15 cellular contexts compared by ENCODE assay signal in the genomic region with DNA sequence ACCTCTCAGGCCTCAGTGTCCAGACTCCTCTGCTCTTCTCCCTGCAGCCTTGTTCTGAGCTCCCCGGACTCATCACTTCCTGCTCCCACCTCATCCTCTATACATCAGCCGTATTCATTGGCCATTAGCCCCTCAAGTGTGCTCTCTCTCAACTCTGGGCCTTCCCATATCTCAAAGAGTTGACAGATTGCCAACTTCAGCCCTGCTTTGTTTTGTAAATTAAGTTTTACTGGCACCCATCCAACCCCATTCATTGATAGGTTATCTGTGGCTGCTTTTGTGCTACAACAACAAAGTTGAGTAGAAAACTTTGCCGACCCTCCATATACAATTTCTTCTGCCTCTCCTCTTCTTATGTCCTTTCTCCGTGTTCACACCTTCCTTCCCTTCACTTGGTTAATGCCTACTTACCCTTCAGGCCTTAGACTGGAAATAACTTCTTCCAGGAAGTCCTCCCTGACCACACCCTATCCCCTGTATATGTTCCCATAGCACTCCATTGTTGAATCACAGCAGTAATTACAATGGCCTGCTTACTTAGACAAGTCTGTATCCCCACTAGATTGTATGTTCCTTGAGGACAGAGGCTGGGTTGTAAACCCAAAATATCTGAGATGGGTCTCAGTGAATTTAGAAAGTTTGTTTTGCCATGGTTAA.
"Had no signal": no experiment of that assay in that cellular context is flagged by ENCODE, and none has a peak within 500 bp of the region (broad histone marks: within the 10 kb centered on the region; RNA-seq: fewer than 3 reads in every experiment).

No MANE protein-coding gene starts in this region.

- H3K4me3 Mint-ChIP-seq: activated CD4-positive, alpha-beta memory T cell treated with anti-CD3 and anti-CD28 coated beads for 36 hours; activated naive CD8-positive, alpha-beta T cell treated with anti-CD3 and anti-CD28 coated beads, Interleukin-2, amount 10 ng/mL, durations not matched to agents 7 days and 5 days; activated T-cell treated with anti-CD3 and anti-CD28 coated beads, Interleukin-2, amount 50 U/mL, for 4 hours; naive B cell had no signal

- H3K36me3 ChIP-seq: cardiac muscle cell, colonic mucosa, gastrocnemius medialis, neutrophil, uterus had no signal

- ATAC-seq: activated T-cell treated with anti-CD3 and anti-CD28 coated beads, Interleukin-2, amount 50 U/mL, for 4 hours; gastrocnemius medialis had no signal

- H3K27ac Mint-ChIP-seq: activated CD4-positive, alpha-beta memory T cell treated with anti-CD3 and anti-CD28 coated beads for 36 hours; activated naive CD8-positive, alpha-beta T cell treated with anti-CD3 and anti-CD28 coated beads, Interleukin-2, amount 10 ng/mL, durations not matched to agents 7 days and 5 days had no signal

- H3K9me3 Mint-ChIP-seq: activated CD4-positive, alpha-beta memory T cell treated with anti-CD3 and anti-CD28 coated beads for 36 hours; activated naive CD8-positive, alpha-beta T cell treated with anti-CD3 and anti-CD28 coated beads, Interleukin-2, amount 10 ng/mL, durations not matched to agents 7 days and 5 days; activated T-cell treated with anti-CD3 and anti-CD28 coated beads, Interleukin-2, amount 50 U/mL, for 4 hours; naive B cell had no signal

- H3K4me1 Mint-ChIP-seq: activated naive CD8-positive, alpha-beta T cell treated with anti-CD3 and anti-CD28 coated beads, Interleukin-2, amount 10 ng/mL, durations not matched to agents 7 days and 5 days; naive B cell had no signal

- H3K27me3 ChIP-seq: cardiac muscle cell, colonic mucosa, gastrocnemius medialis, neutrophil, uterus had no signal

- H3K4me3 ChIP-seq: cardiac muscle cell, colonic mucosa, gastrocnemius medialis, smooth muscle cell, uterus had no signal

- H3K36me3 Mint-ChIP-seq: activated CD4-positive, alpha-beta memory T cell treated with anti-CD3 and anti-CD28 coated beads for 36 hours; activated naive CD8-positive, alpha-beta T cell treated with anti-CD3 and anti-CD28 coated beads, Interleukin-2, amount 10 ng/mL, durations not matched to agents 7 days and 5 days; naive B cell had no signal

- H3K4me2 ChIP-seq: smooth muscle cell had no signal

- H3K4me1 ChIP-seq: colonic mucosa, gastrocnemius medialis had no signal

- H3K27ac ChIP-seq: cardiac muscle cell, colonic mucosa, gastrocnemius medialis, neutrophil, uterus had no signal

- DNase-seq: activated CD4-positive, alpha-beta memory T cell treated with anti-CD3 and anti-CD28 coated beads for 36 hours; activated CD4-positive, alpha-beta T cell treated with anti-CD3 and anti-CD28 coated beads for 1 hour; activated gamma-delta T cell; activated naive CD8-positive, alpha-beta T cell treated with anti-CD3 and anti-CD28 coated beads, Interleukin-2, amount 10 ng/mL, durations not matched to agents 7 days and 5 days; activated T-cell treated with anti-CD3 and anti-CD28 coated beads, Interleukin-2, amount 50 U/mL, for 4 hours; aorta; effector CD4-positive, alpha-beta T cell; gastrocnemius medialis; naive B cell; right cardiac atrium; uterus had no signal

- H3K9me3 ChIP-seq: colonic mucosa, gastrocnemius medialis, neutrophil, uterus had no signal
